11 cellular contexts compared by ENCODE assay signal in the genomic region with DNA sequence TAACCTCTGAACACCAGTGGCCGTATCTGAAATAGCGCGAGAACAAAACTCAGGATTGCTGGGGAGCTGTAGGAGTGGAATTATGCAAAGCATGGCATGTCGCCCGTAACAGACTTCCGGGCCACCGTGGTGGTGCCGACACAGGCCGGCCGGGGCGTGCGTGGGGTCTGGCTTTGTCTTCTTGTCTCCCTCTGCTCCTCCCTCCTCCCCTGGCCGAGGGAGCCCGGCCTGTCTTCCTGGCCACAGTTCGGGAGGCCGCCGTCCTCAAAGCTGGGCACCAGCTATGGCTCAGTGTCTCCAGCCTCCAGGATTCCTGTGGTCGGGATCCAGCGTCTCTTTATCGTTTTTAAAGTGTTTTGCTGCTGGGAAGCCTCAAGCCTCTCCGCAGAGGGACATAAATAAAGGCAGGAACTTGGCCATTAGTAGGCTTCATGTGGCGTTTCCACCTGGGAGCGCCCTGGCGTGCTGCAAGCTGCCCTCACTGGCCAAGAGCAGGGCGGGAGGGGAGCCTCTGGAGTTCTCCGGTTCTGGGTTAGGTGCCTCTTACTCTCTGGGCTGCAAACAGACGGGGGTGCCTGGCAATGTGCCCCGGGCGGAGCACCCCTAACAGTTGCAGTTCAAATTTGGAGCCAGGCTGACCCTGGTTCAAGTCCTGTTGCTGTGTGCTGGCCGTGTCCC. TPM values are rescaled to one million over a fixed set of nuclear protein-coding genes. Genes with fewer than 3 reads are reported as not detected.
DNase-seq lines count a peak whose midpoint lies in the region; ATAC-seq and TF ChIP-seq lines count a peak whose summit lies in the region.
"Had no signal": no experiment of that assay in that cellular context is flagged by ENCODE, and none has a peak within 500 bp of the region (broad histone marks: within the 10 kb centered on the region; RNA-seq: fewer than 3 reads in every experiment).

No MANE protein-coding gene starts in this region.

- TF ChIP-seq CTCF in fibroblast of the aortic adventitia (IDR thresholded peaks at IDR 0.05; ENCODE audit: insufficient read depth, low read length) (no peak), psoas muscle (IDR thresholded peaks at IDR 0.05) (no peak)

- WGBS in psoas muscle, 3 donors, result 33 to 44% (median 37%) methylated on average over 29 to 30 of the region's 30 CpGs

- H3K27ac ChIP-seq in SJSA1, result peak overlapping the region; percentile 77
- no peak overlapping the region for H3K27ac ChIP-seq in psoas muscle

- H3K4me3 ChIP-seq in SJSA1 (no peak overlapping the region), fibroblast of the aortic adventitia (ENCODE audit: low read depth, low read length) (no peak overlapping the region), psoas muscle (no peak overlapping the region)

- H3K9me3 ChIP-seq in SJSA1 (replicated peaks) (no peaks in the 10 kb centered on the region; the same call in 1 of the 2 replicates), psoas muscle (no peaks in the 10 kb centered on the region)
- H3K9me3 ChIP-seq: Caco-2 had no signal

- H3K4me1 ChIP-seq in SJSA1 (replicated peaks) (peaks cover 53% of the 10 kb centered on the region), psoas muscle (no peaks in the 10 kb centered on the region)
- H3K4me1 ChIP-seq: Caco-2 had no signal

- intact Hi-C loops in psoas muscle (cut with DNase I), result no loop called here

- DNase-seq in Daoy (ENCODE audit: low read depth), result peak; percentile 42
- peak; percentile 98 to 99 for DNase-seq in SJSA1 (ENCODE audit: low read depth in 1 of 2, low spot score in 2 of 2)
- peak; percentile 75 for DNase-seq in fibroblast of the aortic adventitia (ENCODE audit: low read depth)
- peak; percentile 65 to 75 for DNase-seq in psoas muscle
- DNase-seq in NCI-H2081 treated with DMSO at 0.1 percent for 48 hours (lab: John Stamatoyannopoulos, UW), result no peak
- DNase-seq in activated CD4-positive, alpha-beta T cell treated with anti-CD3 and anti-CD28 coated beads, Interleukin-2, amount 50 U/mL, for 1 hour, result no peak
- DNase-seq in NCI-H128 (lab: John Stamatoyannopoulos, UW; ENCODE audit: unreplicated experiment), result no peak
- DNase-seq: activated T-cell treated with anti-CD3 and anti-CD28 coated beads for 4 hours, Caco-2, NCI-H2107 had no signal

- ATAC-seq in psoas muscle (peak in 2 of 4 donors; percentile 59 to 72), HG03175 (IDR thresholded peaks at IDR 0.05; ENCODE audit: unreplicated experiment) (no peak)

- H3K36me3 ChIP-seq in SJSA1, result no peaks in the 10 kb centered on the region
- H3K36me3 ChIP-seq in psoas muscle (ENCODE audit: insufficient read depth in 1 of 2, low read depth in 1 of 2), result no peaks in the 10 kb centered on the region

- H3K27me3 ChIP-seq in SJSA1 (replicated peaks), result no peaks in the 10 kb centered on the region; the same call in 1 of the 2 replicates
- peaks cover 0 to 15% (median 4%) of the 10 kb centered on the region in 3 donors for H3K27me3 ChIP-seq in psoas muscle (ENCODE audit: insufficient read depth in 3 of 3, low read length in 2 of 3)

RNA-seq across cellular contexts. Expression of gene NPTX1, which starts 22.0 kb away (rescaled TPM):
- 0.11 TPM in 1 of 2 replicates, not detected in the other for total RNA-seq in Daoy (2014; rRNA removed; shearing (Covaris generic))
- total RNA-seq in SJSA1 (2014; rRNA removed; shearing (Covaris generic)), result 0.32 TPM in 1 of 2 replicates, not detected in the other
- total RNA-seq in fibroblast of the aortic adventitia (ENCODE audit: low replicate concordance) (0.57 and 191 TPM in 2 replicates), psoas muscle (under 1 TPM; 0.25 to 0.84 (median 0.61) TPM)
- 1 to 10 TPM in 2 of 3 donors, under 1 TPM in 1; 0.30 to 1.3 (median 1.2) TPM for polyA plus RNA-seq in psoas muscle

RNA-seq across cellular contexts. Expression of gene RPTOR, which starts 46.3 kb away (rescaled TPM):
- 7.0 and 9.1 TPM in 2 replicates for total RNA-seq in Daoy (2014; rRNA removed; shearing (Covaris generic))
- 27.0 and 30.6 TPM in 2 replicates for total RNA-seq in SJSA1 (2014; rRNA removed; shearing (Covaris generic))
- total RNA-seq in fibroblast of the aortic adventitia (ENCODE audit: low replicate concordance) (30.0 and 36.2 TPM in 2 replicates), psoas muscle (10 to 100 TPM; 32.5 to 82.2 (median 38.1) TPM)
- polyA plus RNA-seq in psoas muscle, result 10 to 100 TPM; 13.6 to 26.9 (median 17.1) TPM

Comparison
In these comparisons a context has a peak if more than half of its experiments do, and no peak if none do; other contexts are left out.
1. DNase-seq: peak in Daoy (single experiment), SJSA1 (2 of 2), fibroblast of the aortic adventitia (single experiment) and psoas muscle (2 of 2); none in NCI-H2081 treated with DMSO at 0.1 percent for 48 hours (single experiment), activated CD4-positive, alpha-beta T cell treated with anti-CD3 and anti-CD28 coated beads, Interleukin-2, amount 50 U/mL, for 1 hour (single experiment) and NCI-H128 (single experiment).